ENCODE assay signal across 1 cellular context in the genomic region with DNA sequence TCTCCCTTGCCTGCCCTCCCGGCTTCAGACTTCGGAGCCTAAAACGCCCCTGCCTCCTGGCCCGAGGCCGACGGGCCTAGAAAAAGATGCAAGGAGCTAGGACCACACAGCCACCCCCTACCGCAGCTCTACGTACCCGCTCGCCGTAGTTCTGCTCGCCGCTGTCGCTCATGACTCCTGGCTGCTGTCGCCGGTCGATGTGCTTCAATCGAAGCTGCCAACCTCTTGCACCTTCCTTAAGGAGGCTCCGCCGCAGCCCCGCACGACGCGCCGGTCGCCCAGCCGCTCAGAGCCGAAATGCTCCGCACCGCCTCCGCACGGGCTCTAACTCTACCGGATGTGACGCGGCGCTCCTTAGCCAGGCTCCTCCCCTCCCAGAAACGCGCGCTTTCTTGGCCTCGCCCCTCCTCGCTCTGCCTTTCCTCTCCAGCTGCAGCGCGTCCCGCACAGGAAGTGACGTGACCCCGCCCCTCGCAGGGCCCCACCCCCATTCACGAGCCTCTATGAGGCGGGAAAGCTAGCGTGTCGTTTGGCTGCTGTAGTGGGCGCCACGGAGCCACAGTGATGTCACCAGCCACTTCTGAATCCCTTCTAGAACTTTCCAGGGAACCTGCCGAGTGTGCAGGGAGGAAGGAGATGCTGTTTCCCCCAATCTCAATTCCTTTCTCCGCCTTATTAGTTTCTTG.
TF ChIP-seq lines count a peak whose summit lies in the region.

Gene TRA2B (minus strand): TSS at position 326 of the 686 bp plus-strand sequence. CDS start 154 bp downstream, at position 172.

TF ChIP-seq in K562, 482 proteins besides CTCF, POLR2A, EP300 and RAD21 (continued from another document and continues in another):
- TF ChIP-seq, protein P1, sequence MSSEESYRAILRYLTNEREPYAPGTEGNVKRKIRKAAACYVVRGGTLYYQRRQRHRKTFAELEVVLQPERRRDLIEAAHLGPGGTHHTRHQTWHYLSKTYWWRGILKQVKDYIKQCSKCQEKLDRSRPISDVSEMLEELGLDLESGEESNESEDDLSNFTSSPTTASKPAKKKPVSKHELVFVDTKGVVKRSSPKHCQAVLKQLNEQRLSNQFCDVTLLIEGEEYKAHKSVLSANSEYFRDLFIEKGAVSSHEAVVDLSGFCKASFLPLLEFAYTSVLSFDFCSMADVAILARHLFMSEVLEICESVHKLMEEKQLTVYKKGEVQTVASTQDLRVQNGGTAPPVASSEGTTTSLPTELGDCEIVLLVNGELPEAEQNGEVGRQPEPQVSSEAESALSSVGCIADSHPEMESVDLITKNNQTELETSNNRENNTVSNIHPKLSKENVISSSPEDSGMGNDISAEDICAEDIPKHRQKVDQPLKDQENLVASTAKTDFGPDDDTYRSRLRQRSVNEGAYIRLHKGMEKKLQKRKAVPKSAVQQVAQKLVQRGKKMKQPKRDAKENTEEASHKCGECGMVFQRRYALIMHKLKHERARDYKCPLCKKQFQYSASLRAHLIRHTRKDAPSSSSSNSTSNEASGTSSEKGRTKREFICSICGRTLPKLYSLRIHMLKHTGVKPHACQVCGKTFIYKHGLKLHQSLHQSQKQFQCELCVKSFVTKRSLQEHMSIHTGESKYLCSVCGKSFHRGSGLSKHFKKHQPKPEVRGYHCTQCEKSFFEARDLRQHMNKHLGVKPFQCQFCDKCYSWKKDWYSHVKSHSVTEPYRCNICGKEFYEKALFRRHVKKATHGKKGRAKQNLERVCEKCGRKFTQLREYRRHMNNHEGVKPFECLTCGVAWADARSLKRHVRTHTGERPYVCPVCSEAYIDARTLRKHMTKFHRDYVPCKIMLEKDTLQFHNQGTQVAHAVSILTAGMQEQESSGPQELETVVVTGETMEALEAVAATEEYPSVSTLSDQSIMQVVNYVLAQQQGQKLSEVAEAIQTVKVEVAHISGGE (CRISPR knock-in tag; IDR thresholded peaks at IDR 0.05): 0 out of 6 replicates have a peak, but pooled peaks of 1 of the 3 experiments have one; percentile 59
- TF ChIP-seq ZBTB43 (CRISPR knock-in tag; IDR thresholded peaks at IDR 0.05) (no peak; the same call in 1 of the 2 replicates), TEAD2 (tag; IDR thresholded peaks at IDR 0.05) (no peak), SRSF3 (IDR thresholded peaks at IDR 0.05; ENCODE audit: insufficient read depth, low read length) (0 out of 2 replicates have a peak, but pooled peaks have one; percentile 76), ARID3A (IDR thresholded peaks at IDR 0.05; ENCODE audit: borderline replicate concordance, low read depth, low read length) (no peak), ZNF830 (CRISPR knock-in tag; IDR thresholded peaks at IDR 0.05) (peak; percentile 70; the same call in 1 of the 2 replicates), ZNF57 (CRISPR knock-in tag; IDR thresholded peaks at IDR 0.05) (no peak), CBFA2T2 (conservative IDR thresholded peaks at IDR 0.05) (no peak), POLR3G (IDR thresholded peaks at IDR 0.05; ENCODE audit: extremely low read depth, insufficient read length, insufficient replicate concordance) (no peak), MEF2D (tag; conservative IDR thresholded peaks at IDR 0.05; ENCODE audit: low read depth) (no peak), ZNF124 (CRISPR knock-in tag; IDR thresholded peaks at IDR 0.05) (no peak), SRSF9 (IDR thresholded peaks at IDR 0.05; ENCODE audit: borderline replicate concordance, low read depth, low read length) (no peak), E2F4 (CRISPR knock-in tag; IDR thresholded peaks at IDR 0.05; ENCODE audit: low read depth) (0 out of 2 replicates have a peak, but pooled peaks have one; percentile 72), RB1 (IDR thresholded peaks at IDR 0.05; ENCODE audit: low read depth) (peak; percentile 90; the same call in 1 of the 2 replicates), ATF7 (IDR thresholded peaks at IDR 0.05) (peak; percentile 95), SRSF7 (optimal IDR thresholded peaks at IDR 0.05; ENCODE audit: low read depth, low read length) (no peak), HDGF (IDR thresholded peaks at IDR 0.05) (no peak), ADNP (tag; IDR thresholded peaks at IDR 0.05) (no peak), FOS (IDR thresholded peaks at IDR 0.05; ENCODE audit: extremely low read depth, insufficient read length) (no peak), TSC22D4 (tag; IDR thresholded peaks at IDR 0.05) (no peak), SREBF2 (CRISPR knock-in tag; IDR thresholded peaks at IDR 0.05) (no peak), ZNF551 (CRISPR knock-in tag; IDR thresholded peaks at IDR 0.05) (no peak), ZBTB2 (IDR thresholded peaks at IDR 0.05) (peak; percentile 20; the same call in 1 of the 2 replicates), KDM5B (IDR thresholded peaks at IDR 0.05; ENCODE audit: insufficient replicate concordance, low read depth, low read length) (peak; percentile 98), RUNX1 (IDR thresholded peaks at IDR 0.05; ENCODE audit: low read depth) (no peak)
- TF ChIP-seq, protein P2, sequence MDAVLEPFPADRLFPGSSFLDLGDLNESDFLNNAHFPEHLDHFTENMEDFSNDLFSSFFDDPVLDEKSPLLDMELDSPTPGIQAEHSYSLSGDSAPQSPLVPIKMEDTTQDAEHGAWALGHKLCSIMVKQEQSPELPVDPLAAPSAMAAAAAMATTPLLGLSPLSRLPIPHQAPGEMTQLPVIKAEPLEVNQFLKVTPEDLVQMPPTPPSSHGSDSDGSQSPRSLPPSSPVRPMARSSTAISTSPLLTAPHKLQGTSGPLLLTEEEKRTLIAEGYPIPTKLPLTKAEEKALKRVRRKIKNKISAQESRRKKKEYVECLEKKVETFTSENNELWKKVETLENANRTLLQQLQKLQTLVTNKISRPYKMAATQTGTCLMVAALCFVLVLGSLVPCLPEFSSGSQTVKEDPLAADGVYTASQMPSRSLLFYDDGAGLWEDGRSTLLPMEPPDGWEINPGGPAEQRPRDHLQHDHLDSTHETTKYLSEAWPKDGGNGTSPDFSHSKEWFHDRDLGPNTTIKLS (IDR thresholded peaks at IDR 0.05; ENCODE audit: borderline replicate concordance, low read depth): peak; percentile 55; the same call in 1 of the 2 replicates
- TF ChIP-seq, protein P3, sequence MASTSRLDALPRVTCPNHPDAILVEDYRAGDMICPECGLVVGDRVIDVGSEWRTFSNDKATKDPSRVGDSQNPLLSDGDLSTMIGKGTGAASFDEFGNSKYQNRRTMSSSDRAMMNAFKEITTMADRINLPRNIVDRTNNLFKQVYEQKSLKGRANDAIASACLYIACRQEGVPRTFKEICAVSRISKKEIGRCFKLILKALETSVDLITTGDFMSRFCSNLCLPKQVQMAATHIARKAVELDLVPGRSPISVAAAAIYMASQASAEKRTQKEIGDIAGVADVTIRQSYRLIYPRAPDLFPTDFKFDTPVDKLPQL (IDR thresholded peaks at IDR 0.05; ENCODE audit: extremely low read depth, insufficient read length): peak; percentile 76
- TF ChIP-seq, protein P4, sequence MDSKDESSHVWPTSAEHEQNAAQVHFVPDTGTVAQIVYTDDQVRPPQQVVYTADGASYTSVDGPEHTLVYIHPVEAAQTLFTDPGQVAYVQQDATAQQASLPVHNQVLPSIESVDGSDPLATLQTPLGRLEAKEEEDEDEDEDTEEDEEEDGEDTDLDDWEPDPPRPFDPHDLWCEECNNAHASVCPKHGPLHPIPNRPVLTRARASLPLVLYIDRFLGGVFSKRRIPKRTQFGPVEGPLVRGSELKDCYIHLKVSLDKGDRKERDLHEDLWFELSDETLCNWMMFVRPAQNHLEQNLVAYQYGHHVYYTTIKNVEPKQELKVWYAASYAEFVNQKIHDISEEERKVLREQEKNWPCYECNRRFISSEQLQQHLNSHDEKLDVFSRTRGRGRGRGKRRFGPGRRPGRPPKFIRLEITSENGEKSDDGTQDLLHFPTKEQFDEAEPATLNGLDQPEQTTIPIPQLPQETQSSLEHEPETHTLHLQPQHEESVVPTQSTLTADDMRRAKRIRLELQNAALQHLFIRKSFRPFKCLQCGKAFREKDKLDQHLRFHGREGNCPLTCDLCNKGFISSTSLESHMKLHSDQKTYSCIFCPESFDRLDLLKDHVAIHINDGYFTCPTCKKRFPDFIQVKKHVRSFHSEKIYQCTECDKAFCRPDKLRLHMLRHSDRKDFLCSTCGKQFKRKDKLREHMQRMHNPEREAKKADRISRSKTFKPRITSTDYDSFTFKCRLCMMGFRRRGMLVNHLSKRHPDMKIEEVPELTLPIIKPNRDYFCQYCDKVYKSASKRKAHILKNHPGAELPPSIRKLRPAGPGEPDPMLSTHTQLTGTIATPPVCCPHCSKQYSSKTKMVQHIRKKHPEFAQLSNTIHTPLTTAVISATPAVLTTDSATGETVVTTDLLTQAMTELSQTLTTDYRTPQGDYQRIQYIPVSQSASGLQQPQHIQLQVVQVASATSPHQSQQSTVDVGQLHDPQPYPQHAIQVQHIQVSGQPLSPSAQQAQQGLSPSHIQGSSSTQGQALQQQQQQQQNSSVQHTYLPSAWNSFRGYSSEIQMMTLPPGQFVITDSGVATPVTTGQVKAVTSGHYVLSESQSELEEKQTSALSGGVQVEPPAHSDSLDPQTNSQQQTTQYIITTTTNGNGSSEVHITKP (IDR thresholded peaks at IDR 0.05; ENCODE audit: partially characterized antibody): no peak
- TF ChIP-seq, protein P5, sequence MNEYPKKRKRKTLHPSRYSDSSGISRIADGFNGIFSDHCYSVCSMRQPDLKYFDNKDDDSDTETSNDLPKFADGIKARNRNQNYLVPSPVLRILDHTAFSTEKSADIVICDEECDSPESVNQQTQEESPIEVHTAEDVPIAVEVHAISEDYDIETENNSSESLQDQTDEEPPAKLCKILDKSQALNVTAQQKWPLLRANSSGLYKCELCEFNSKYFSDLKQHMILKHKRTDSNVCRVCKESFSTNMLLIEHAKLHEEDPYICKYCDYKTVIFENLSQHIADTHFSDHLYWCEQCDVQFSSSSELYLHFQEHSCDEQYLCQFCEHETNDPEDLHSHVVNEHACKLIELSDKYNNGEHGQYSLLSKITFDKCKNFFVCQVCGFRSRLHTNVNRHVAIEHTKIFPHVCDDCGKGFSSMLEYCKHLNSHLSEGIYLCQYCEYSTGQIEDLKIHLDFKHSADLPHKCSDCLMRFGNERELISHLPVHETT (CRISPR knock-in tag; conservative IDR thresholded peaks at IDR 0.05 in 1 of 2, IDR thresholded peaks at IDR 0.05 in 1 of 2): 0 out of 4 replicates have a peak, but pooled peaks of 1 of the 2 experiments have one; percentile 29
- TF ChIP-seq, protein P6, sequence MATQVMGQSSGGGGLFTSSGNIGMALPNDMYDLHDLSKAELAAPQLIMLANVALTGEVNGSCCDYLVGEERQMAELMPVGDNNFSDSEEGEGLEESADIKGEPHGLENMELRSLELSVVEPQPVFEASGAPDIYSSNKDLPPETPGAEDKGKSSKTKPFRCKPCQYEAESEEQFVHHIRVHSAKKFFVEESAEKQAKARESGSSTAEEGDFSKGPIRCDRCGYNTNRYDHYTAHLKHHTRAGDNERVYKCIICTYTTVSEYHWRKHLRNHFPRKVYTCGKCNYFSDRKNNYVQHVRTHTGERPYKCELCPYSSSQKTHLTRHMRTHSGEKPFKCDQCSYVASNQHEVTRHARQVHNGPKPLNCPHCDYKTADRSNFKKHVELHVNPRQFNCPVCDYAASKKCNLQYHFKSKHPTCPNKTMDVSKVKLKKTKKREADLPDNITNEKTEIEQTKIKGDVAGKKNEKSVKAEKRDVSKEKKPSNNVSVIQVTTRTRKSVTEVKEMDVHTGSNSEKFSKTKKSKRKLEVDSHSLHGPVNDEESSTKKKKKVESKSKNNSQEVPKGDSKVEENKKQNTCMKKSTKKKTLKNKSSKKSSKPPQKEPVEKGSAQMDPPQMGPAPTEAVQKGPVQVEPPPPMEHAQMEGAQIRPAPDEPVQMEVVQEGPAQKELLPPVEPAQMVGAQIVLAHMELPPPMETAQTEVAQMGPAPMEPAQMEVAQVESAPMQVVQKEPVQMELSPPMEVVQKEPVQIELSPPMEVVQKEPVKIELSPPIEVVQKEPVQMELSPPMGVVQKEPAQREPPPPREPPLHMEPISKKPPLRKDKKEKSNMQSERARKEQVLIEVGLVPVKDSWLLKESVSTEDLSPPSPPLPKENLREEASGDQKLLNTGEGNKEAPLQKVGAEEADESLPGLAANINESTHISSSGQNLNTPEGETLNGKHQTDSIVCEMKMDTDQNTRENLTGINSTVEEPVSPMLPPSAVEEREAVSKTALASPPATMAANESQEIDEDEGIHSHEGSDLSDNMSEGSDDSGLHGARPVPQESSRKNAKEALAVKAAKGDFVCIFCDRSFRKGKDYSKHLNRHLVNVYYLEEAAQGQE (CRISPR knock-in tag; IDR thresholded peaks at IDR 0.05; ENCODE audit: low read depth): no peak
